9 cellular contexts compared by ENCODE assay signal in genomic region chr19:47765522-47766358, GRCh38. TPM values are rescaled to one million over a fixed set of nuclear protein-coding genes. Genes with fewer than 3 reads are reported as not detected.
DNase-seq lines count a peak whose midpoint lies in the region; ATAC-seq, FAIRE-seq and TF ChIP-seq lines count a peak whose summit lies in the region.
"Had no signal": no experiment of that assay in that cellular context is flagged by ENCODE, and none has a peak within 500 bp of the region (broad histone marks: within the 10 kb centered on the region; RNA-seq: fewer than 3 reads in every experiment).

No MANE protein-coding gene starts in this region.

- H3K27me3 ChIP-seq in RWPE2 (ENCODE audit: insufficient read depth, poor library complexity, severe bottlenecking) (no peaks in the 10 kb centered on the region), kidney epithelial cell (ENCODE audit: control insufficient read depth, insufficient read depth, low read length) (peaks cover 8% of the 10 kb centered on the region)

- TF ChIP-seq CTCF in RWPE2 (IDR thresholded peaks at IDR 0.05; ENCODE audit: poor library complexity, severe bottlenecking) (peak; percentile 64), brain (conservative IDR thresholded peaks at IDR 0.05) (peak; percentile 76 to 83), kidney epithelial cell (IDR thresholded peaks at IDR 0.05; ENCODE audit: insufficient read depth, low read length, poor library complexity, severe bottlenecking) (peak; percentile 91)

- H3K27ac ChIP-seq in RWPE2 (ENCODE audit: poor library complexity, severe bottlenecking): no peak overlapping the region

- DNase-seq in CMK (ENCODE audit: low read depth) (peak; percentile 45), HTR-8/SVneo (ENCODE audit: insufficient read length, low spot score) (peak; percentile 48), RWPE2 (ENCODE audit: low spot score) (no peak), kidney epithelial cell (ENCODE audit: low read depth) (no peak)
- peak in 4 of 6 experiments; percentile 14 to 21 (median 20) for DNase-seq in stimulated activated naive CD4-positive, alpha-beta T cell (lab: John Stamatoyannopoulos, UW)
- DNase-seq: naive B cell had no signal

- H3K9me3 Mint-ChIP-seq in brain: peaks cover 0 to 3% (median 0%) of the 10 kb centered on the region in 5 experiments

- ATAC-seq in RWPE2 (ENCODE audit: low read depth) (peak; percentile 66), HG03097 (IDR thresholded peaks at IDR 0.05; ENCODE audit: low FRiP score, unreplicated experiment) (no peak), GM18858 (IDR thresholded peaks at IDR 0.05; ENCODE audit: unreplicated experiment) (no peak)

- peaks cover 19% of the 10 kb centered on the region for H3K4me1 Mint-ChIP-seq in brain

- H3K36me3 Mint-ChIP-seq in brain: peaks cover 4% of the 10 kb centered on the region
- H3K36me3 Mint-ChIP-seq: naive B cell had no signal

- H3K36me3 ChIP-seq in RWPE2 (ENCODE audit: low read depth): no peaks in the 10 kb centered on the region
- H3K36me3 ChIP-seq in kidney epithelial cell (ENCODE audit: control insufficient read depth, insufficient read depth, low read length): no peaks in the 10 kb centered on the region

- no peaks in the 10 kb centered on the region for H3K9me3 ChIP-seq in RWPE2 (ENCODE audit: severe bottlenecking)

- peak overlapping the region in 1 of 5 experiments; percentile 58 for H3K27ac Mint-ChIP-seq in brain

- no peak overlapping the region for H3K4me3 ChIP-seq in RWPE2 (ENCODE audit: severe bottlenecking)
- no peak overlapping the region for H3K4me3 ChIP-seq in kidney epithelial cell (ENCODE audit: low read depth, low read length)

- peaks cover 5% of the 10 kb centered on the region for H3K27me3 Mint-ChIP-seq in brain
- H3K27me3 Mint-ChIP-seq: naive B cell had no signal

- FAIRE-seq in HTR-8/SVneo (lab: Jason Lieb, UNC): no peak

- no peaks in the 10 kb centered on the region for H3K4me1 ChIP-seq in RWPE2 (ENCODE audit: insufficient read depth, poor library complexity, severe bottlenecking)

- no peak overlapping the region for H3K4me3 Mint-ChIP-seq in brain

RNA-seq across cellular contexts. Expression of gene SELENOW, which starts 12.8 kb away (rescaled TPM):
- 926 TPM for polyA plus RNA-seq in brain (ENCODE audit: insufficient read depth, low read depth, low replicate concordance)
- 166 and 233 TPM in 2 replicates for total RNA-seq in kidney epithelial cell

RNA-seq across cellular contexts. Expression of gene NOP53, which starts 20.4 kb away (rescaled TPM):
- polyA plus RNA-seq in brain (ENCODE audit: insufficient read depth, low read depth, low replicate concordance): 421 TPM
- 358 and 380 TPM in 2 replicates for total RNA-seq in kidney epithelial cell

RNA-seq across cellular contexts. Expression of gene TPRX1, which starts 38.6 kb away (rescaled TPM):
- polyA plus RNA-seq in brain (ENCODE audit: insufficient read depth, low read depth, low replicate concordance): not detected
- total RNA-seq in kidney epithelial cell: not detected in 2 replicates

RNA-seq across cellular contexts. Expression of gene EHD2, which starts 52.5 kb away (rescaled TPM):
- polyA plus RNA-seq in brain (ENCODE audit: insufficient read depth, low read depth, low replicate concordance): 21.0 TPM
- 32.5 and 37.4 TPM in 2 replicates for total RNA-seq in kidney epithelial cell

RNA-seq across cellular contexts. Expression of gene CRX, which starts 56.0 kb away (rescaled TPM):
- not detected for polyA plus RNA-seq in brain (ENCODE audit: insufficient read depth, low read depth, low replicate concordance)
- total RNA-seq in kidney epithelial cell: not detected in 2 replicates

Comparison
In these comparisons a context has a peak if more than half of its experiments do, and no peak if none do; other contexts are left out.
1. DNase-seq: peak in CMK (single experiment), HTR-8/SVneo (single experiment) and stimulated activated naive CD4-positive, alpha-beta T cell (4 of 6); none in RWPE2 (single experiment) and kidney epithelial cell (single experiment).
2. Peak in every context shown above with its lines, with median percentiles within 50 percentile points of each other: CTCF ChIP-seq.